Comparison of ENCODE assay signal across 14 cellular contexts in genomic region chr10:98340946-98341345, GRCh38.
DNase-seq lines count a peak whose midpoint lies in the region; ATAC-seq and TF ChIP-seq lines count a peak whose summit lies in the region.
"Had no signal": no experiment of that assay in that cellular context is flagged by ENCODE, and none has a peak within 500 bp of the region (broad histone marks: within the 10 kb centered on the region; RNA-seq: fewer than 3 reads in every experiment).

No MANE protein-coding gene starts in this region.

- H3K27ac ChIP-seq in heart right ventricle, result peak overlapping the region in 9 of 10 donors; percentile 30 to 71 (median 52)
- H3K27ac ChIP-seq in hepatocyte, result no peak overlapping the region
- H3K27ac ChIP-seq: neural progenitor cell, SJCRH30 had no signal

- peak in 4 of 8 donors; percentile 40 to 84 (median 60) for ATAC-seq in heart right ventricle
- no peak for ATAC-seq in GM19395 (IDR thresholded peaks at IDR 0.05; ENCODE audit: unreplicated experiment)

- CTCF ChIA-PET in BJ (lab: Yijun Ruan, JAX), result interaction anchor here (0.8 to 1.8 kb wide), 5 partner anchors 8 to 78 kb away, joined by 3 to 10 read pairs (median 4); no protein-coding TSS in a partner anchor

- no peak overlapping the region for H2AFZ ChIP-seq in hepatocyte
- H2AFZ ChIP-seq: neural progenitor cell had no signal

- H3K4me2 ChIP-seq in hepatocyte, result no peak overlapping the region
- H3K4me2 ChIP-seq: neural progenitor cell had no signal

- no peaks in the 10 kb centered on the region for H4K20me1 ChIP-seq in hepatocyte (ENCODE audit: insufficient read depth, poor library complexity, severe bottlenecking)

- 11 to 17% methylated on average over 2 of the region's 2 CpGs for WGBS in heart right ventricle, 2 donors
- WGBS in hepatocyte (ENCODE audit: low lambda C conversion rate, missing lambda C conversion rate), result 30% methylated on average over 2 of the region's 2 CpGs

- no peak overlapping the region for H3K4me3 Mint-ChIP-seq in activated T-helper 1 cell treated with anti-CD3 and anti-CD28 coated beads, Interleukin-12 subunit alpha, Interleukin-12 subunit beta, Interleukin-2, Interleukin-4 antibody, amounts not matched to agents 30 ng/mL and 10 ng/mL and 1 ng/mL, durations not matched to agents 14 hours and 24 hours and 36 hours
- H3K4me3 Mint-ChIP-seq: CD14-positive monocyte, neural progenitor cell had no signal

- no peaks in the 10 kb centered on the region; the same call in 1 of the 2 replicates for H3K27me3 ChIP-seq in BJ (ENCODE audit: control insufficient read depth, insufficient read depth, low read length)
- no peaks in the 10 kb centered on the region for H3K27me3 ChIP-seq in adipocyte (replicated peaks; ENCODE audit: control insufficient read depth, insufficient read depth, low read length)
- H3K27me3 ChIP-seq in heart right ventricle, result peaks cover 0 to 29% (median 4%) of the 10 kb centered on the region in 7 donors
- H3K27me3 ChIP-seq in hepatocyte, result no peaks in the 10 kb centered on the region
- H3K27me3 ChIP-seq: neural progenitor cell had no signal

- H3K4me1 ChIP-seq in adipocyte (ENCODE audit: control insufficient read depth, insufficient read depth, low read length), result peaks cover 47% of the 10 kb centered on the region
- H3K4me1 ChIP-seq in heart right ventricle, result peaks cover 0 to 44% (median 27%) of the 10 kb centered on the region in 9 donors
- H3K4me1 ChIP-seq in hepatocyte (ENCODE audit: insufficient read depth), result peaks cover 10% of the 10 kb centered on the region
- H3K4me1 ChIP-seq: neural progenitor cell had no signal

- no peaks in the 10 kb centered on the region for H3K36me3 Mint-ChIP-seq in activated T-helper 1 cell treated with anti-CD3 and anti-CD28 coated beads, Interleukin-12 subunit alpha, Interleukin-12 subunit beta, Interleukin-2, Interleukin-4 antibody, amounts not matched to agents 30 ng/mL and 10 ng/mL and 1 ng/mL, durations not matched to agents 14 hours and 24 hours and 36 hours (ENCODE audit: low read depth)
- H3K36me3 Mint-ChIP-seq: CD14-positive monocyte, neural progenitor cell had no signal

- no peaks in the 10 kb centered on the region for H3K79me2 ChIP-seq in hepatocyte

- no peaks in the 10 kb centered on the region for H3K36me3 ChIP-seq in BJ (ENCODE audit: control insufficient read depth, insufficient read depth, low read length)
- no peaks in the 10 kb centered on the region for H3K36me3 ChIP-seq in adipocyte (ENCODE audit: control insufficient read depth, insufficient read depth, low read length, severe bottlenecking)
- no peaks in the 10 kb centered on the region for H3K36me3 ChIP-seq in heart right ventricle
- H3K36me3 ChIP-seq in hepatocyte (replicated peaks; ENCODE audit: insufficient read depth, low read depth), result no peaks in the 10 kb centered on the region
- H3K36me3 ChIP-seq: neural progenitor cell, SJCRH30 had no signal

- no peak overlapping the region for H3K9ac ChIP-seq in adipocyte (ENCODE audit: low read length)
- H3K9ac ChIP-seq: neural progenitor cell had no signal

- H3K27me3 Mint-ChIP-seq in activated T-helper 1 cell treated with anti-CD3 and anti-CD28 coated beads, Interleukin-12 subunit alpha, Interleukin-12 subunit beta, Interleukin-2, Interleukin-4 antibody, amounts not matched to agents 30 ng/mL and 10 ng/mL and 1 ng/mL, durations not matched to agents 14 hours and 24 hours and 36 hours (ENCODE audit: insufficient read depth), result peaks cover 4% of the 10 kb centered on the region

- intact Hi-C loops in heart right ventricle (cut with DNase I), result loop anchor here in 2 of 10 donors (5.0 kb wide), 2 partner anchors 71 to 76 kb away; partner anchors contain the start of gene PYROXD2 (in 1 of the 2)
- intact Hi-C loops in activated T-helper 1 cell treated with anti-CD3 and anti-CD28 coated beads, Interleukin-12 subunit alpha, Interleukin-12 subunit beta, Interleukin-2, Interleukin-4 antibody, amounts not matched to agents 30 ng/mL and 10 ng/mL and 1 ng/mL, durations not matched to agents 14 hours and 24 hours and 36 hours (cut with micrococcal nuclease), result no loop called here

- H3K9me3 Mint-ChIP-seq in activated T-helper 1 cell treated with anti-CD3 and anti-CD28 coated beads, Interleukin-12 subunit alpha, Interleukin-12 subunit beta, Interleukin-2, Interleukin-4 antibody, amounts not matched to agents 30 ng/mL and 10 ng/mL and 1 ng/mL, durations not matched to agents 14 hours and 24 hours and 36 hours, result no peaks in the 10 kb centered on the region

- POLR2A ChIA-PET in BJ (lab: Charles Lee), result no interaction called here

- TF ChIP-seq CTCF in BJ (IDR thresholded peaks at IDR 0.05; ENCODE audit: insufficient read depth, low read depth, low read length) (0 out of 2 replicates have a peak, but pooled peaks have one; percentile 21), HFF-Myc (IDR thresholded peaks at IDR 0.05; ENCODE audit: low read depth, low read length, missing control alignments) (peak; percentile 2), heart right ventricle (IDR thresholded peaks at IDR 0.05) (no peak), hepatocyte (IDR thresholded peaks at IDR 0.05; ENCODE audit: poor library complexity) (no peak)

- H3K9me2 ChIP-seq in hepatocyte (replicated peaks; ENCODE audit: insufficient read depth), result no peaks in the 10 kb centered on the region

- H3K9me3 ChIP-seq in adipocyte (ENCODE audit: control insufficient read depth, low read length) (no peaks in the 10 kb centered on the region), heart right ventricle (peaks cover 0 to 3% (median 0%) of the 10 kb centered on the region in 11 donors), hepatocyte (ENCODE audit: low read depth) (no peaks in the 10 kb centered on the region)
- H3K9me3 ChIP-seq: SJCRH30 had no signal

- H3K27ac Mint-ChIP-seq in activated T-helper 1 cell treated with anti-CD3 and anti-CD28 coated beads, Interleukin-12 subunit alpha, Interleukin-12 subunit beta, Interleukin-2, Interleukin-4 antibody, amounts not matched to agents 30 ng/mL and 10 ng/mL and 1 ng/mL, durations not matched to agents 14 hours and 24 hours and 36 hours, result no peak overlapping the region
- H3K27ac Mint-ChIP-seq: activated T-helper 2 cell treated with anti-CD3 and anti-CD28 coated beads, Interferon-gamma antibody, Interleukin-2, Interleukin-4, amounts not matched to agents 10 μg/mL and 5 μg/mL and 100 μg/mL, durations not matched to agents 14 hours and 24 hours and 36 hours; CD14-positive monocyte; neural progenitor cell had no signal

- H3K4me1 Mint-ChIP-seq in activated T-helper 1 cell treated with anti-CD3 and anti-CD28 coated beads, Interleukin-12 subunit alpha, Interleukin-12 subunit beta, Interleukin-2, Interleukin-4 antibody, amounts not matched to agents 30 ng/mL and 10 ng/mL and 1 ng/mL, durations not matched to agents 14 hours and 24 hours and 36 hours (ENCODE audit: low read depth), result peaks cover 12% of the 10 kb centered on the region

- H3K4me3 ChIP-seq in BJ (ENCODE audit: low read depth, low read length), result no peak overlapping the region
- no peak overlapping the region for H3K4me3 ChIP-seq in HFF-Myc (replicated peaks; ENCODE audit: low read depth, low read length)
- no peak overlapping the region for H3K4me3 ChIP-seq in adipocyte (ENCODE audit: low read length)
- H3K4me3 ChIP-seq in heart right ventricle, result no peak overlapping the region
- H3K4me3 ChIP-seq in hepatocyte, result no peak overlapping the region
- H3K4me3 ChIP-seq: neural progenitor cell, SJCRH30 had no signal

- DNase-seq in BJ (ENCODE audit: low read depth) (no peak), HFF-Myc (ENCODE audit: extremely low read depth, low read depth) (no peak), adipocyte (ENCODE audit: low read depth) (peak; percentile 29), heart right ventricle (peak; percentile 31 to 62), hepatocyte (ENCODE audit: low spot score) (no peak), MV-4-11 (lab: John Stamatoyannopoulos, UW) (no peak)
- DNase-seq in activated T-helper 1 cell treated with anti-CD3 and anti-CD28 coated beads, Interleukin-12 subunit alpha, Interleukin-12 subunit beta, Interleukin-2, Interleukin-4 antibody, amounts not matched to agents 30 ng/mL and 10 ng/mL and 1 ng/mL, durations not matched to agents 14 hours and 24 hours and 36 hours (ENCODE audit: low spot score), result no peak
- DNase-seq: H7, KBM-7, SJCRH30 had no signal

Comparison
In these comparisons a context has a peak if more than half of its experiments do, and no peak if none do; other contexts are left out.
1. DNase-seq: peak in adipocyte (single experiment) and heart right ventricle (2 of 2); none in BJ (single experiment), HFF-Myc (single experiment), activated T-helper 1 cell treated with anti-CD3 and anti-CD28 coated beads, Interleukin-12 subunit alpha, Interleukin-12 subunit beta, Interleukin-2, Interleukin-4 antibody, amounts not matched to agents 30 ng/mL and 10 ng/mL and 1 ng/mL, durations not matched to agents 14 hours and 24 hours and 36 hours (single experiment), hepatocyte (single experiment) and MV-4-11 (single experiment).
2. CTCF ChIP-seq: peak in BJ (single experiment) and HFF-Myc (single experiment); none in heart right ventricle (0 of 9) and hepatocyte (single experiment).